ENCODE assay signal across 10 cellular contexts in the genomic region with DNA sequence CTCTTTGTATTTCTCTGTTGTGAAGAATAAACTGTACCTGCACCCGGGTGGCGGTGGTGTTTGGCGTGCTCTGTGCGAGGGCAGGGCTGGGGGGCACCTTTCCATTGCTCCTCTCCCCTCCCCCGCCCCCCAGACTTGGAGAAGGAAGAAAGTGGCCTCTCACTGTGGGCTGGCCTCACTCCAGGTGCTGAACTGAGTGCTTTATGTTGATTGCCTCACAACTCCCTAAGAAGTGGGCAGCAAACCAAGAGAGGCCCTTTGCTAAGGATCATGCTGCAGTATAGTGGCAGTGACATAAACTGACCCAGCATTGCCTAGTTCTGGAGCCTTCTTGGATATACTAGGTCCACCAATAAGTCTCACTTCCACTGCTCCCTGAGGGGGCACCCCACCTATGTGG. TPM values are rescaled to one million over a fixed set of nuclear protein-coding genes. Genes with fewer than 3 reads are reported as not detected.
DNase-seq lines count a peak whose midpoint lies in the region; ATAC-seq and TF ChIP-seq lines count a peak whose summit lies in the region.
"Had no signal": no experiment of that assay in that cellular context is flagged by ENCODE, and none has a peak within 500 bp of the region (broad histone marks: within the 10 kb centered on the region; RNA-seq: fewer than 3 reads in every experiment).

No MANE protein-coding gene starts in this region.

- no peaks in the 10 kb centered on the region for H3K36me3 ChIP-seq in GM23248 (ENCODE audit: low read depth)
- H3K36me3 ChIP-seq in stomach: peaks cover 0 to 44% (median 33%) of the 10 kb centered on the region in 4 donors

- no peak for TF ChIP-seq EP300 in stomach (IDR thresholded peaks at IDR 0.05)

- peak; percentile 31 to 43 for ATAC-seq in right cardiac atrium
- no peak for ATAC-seq in HG02798 (IDR thresholded peaks at IDR 0.05; ENCODE audit: poor library complexity, unreplicated experiment)
- ATAC-seq: activated CD8-positive, alpha-beta memory T cell treated with anti-CD3 and anti-CD28 coated beads, Interleukin-2, amount 10 ng/mL, durations not matched to agents 7 days and 5 days had no signal

- in situ Hi-C loops in GM23248 (cut with MboI) (no loop called here), astrocyte of the cerebellum (cut with HindIII; ENCODE audit: low sequenced_read_pairs) (no loop called here)

- H3K4me1 ChIP-seq in GM23248 (ENCODE audit: insufficient read depth) (peaks cover 12% of the 10 kb centered on the region), right cardiac atrium (ENCODE audit: control insufficient read depth, insufficient read depth, low read length) (peaks cover 5% of the 10 kb centered on the region), stomach (peaks cover 10 to 36% (median 23%) of the 10 kb centered on the region in 4 donors)

- no peaks in the 10 kb centered on the region for H3K79me2 ChIP-seq in GM23248 (ENCODE audit: insufficient read depth)

- no peak overlapping the region for H3K27ac ChIP-seq in GM23248
- no peak overlapping the region for H3K27ac ChIP-seq in right cardiac atrium (ENCODE audit: low read length)
- H3K27ac ChIP-seq in stomach: peak overlapping the region in 2 of 5 donors; percentile 42 to 73

- TF ChIP-seq CTCF in astrocyte of the cerebellum (IDR thresholded peaks at IDR 0.05; ENCODE audit: low read depth, low read length, missing control alignments) (no peak), stomach (IDR thresholded peaks at IDR 0.05) (no peak)

- intact Hi-C loops in right cardiac atrium (cut with DNase I): no loop called here
- intact Hi-C loops in stomach (cut with DNase I; ENCODE audit: low total_unique reads): no loop called here

- no peaks in the 10 kb centered on the region for H3K9me2 ChIP-seq in GM23248 (ENCODE audit: insufficient read depth)

- no peak overlapping the region for H3K9ac ChIP-seq in GM23248

- no peaks in the 10 kb centered on the region for H3K9me3 ChIP-seq in GM23248 (ENCODE audit: low read depth)
- no peaks in the 10 kb centered on the region for H3K9me3 ChIP-seq in right cardiac atrium (ENCODE audit: control insufficient read depth, low read length)
- no peaks in the 10 kb centered on the region for H3K9me3 ChIP-seq in stomach

- TF ChIP-seq POLR2A in stomach (IDR thresholded peaks at IDR 0.05): no peak

- H4K20me1 ChIP-seq in GM23248 (ENCODE audit: insufficient read depth): no peaks in the 10 kb centered on the region

- H3K27me3 ChIP-seq in GM23248 (replicated peaks; ENCODE audit: insufficient read depth) (no peaks in the 10 kb centered on the region), right cardiac atrium (ENCODE audit: control insufficient read depth, insufficient read depth) (no peaks in the 10 kb centered on the region), stomach (no peaks in the 10 kb centered on the region)

- H3F3A ChIP-seq in GM23248 (ENCODE audit: insufficient read depth): no peaks in the 10 kb centered on the region

- H3K4me3 ChIP-seq in GM23248: no peak overlapping the region
- no peak overlapping the region for H3K4me3 ChIP-seq in astrocyte of the cerebellum (ENCODE audit: low read depth, low read length)
- no peak overlapping the region for H3K4me3 ChIP-seq in right cardiac atrium (ENCODE audit: low read length)
- no peak overlapping the region for H3K4me3 ChIP-seq in stomach

- H3K4me2 ChIP-seq in GM23248 (ENCODE audit: unreplicated experiment): peak overlapping the region; percentile 41

- H2AFZ ChIP-seq in GM23248: no peak overlapping the region

- DNase-seq in GM23248: peak; percentile 88
- DNase-seq in astrocyte of the cerebellum (ENCODE audit: low read depth): peak; percentile 81
- peak; percentile 78 to 85 (median 79) for DNase-seq in right cardiac atrium
- peak; percentile 73 for DNase-seq in stomach
- no peak for DNase-seq in KG1 (lab: John Stamatoyannopoulos, UW)
- DNase-seq in islet precursor cell: no peak
- DNase-seq: activated CD8-positive, alpha-beta memory T cell treated with anti-CD3 and anti-CD28 coated beads, Interleukin-2, amount 10 ng/mL, durations not matched to agents 7 days and 5 days; NK-92 treated with Interleukin-12 subunit alpha and Interleukin-12 subunit beta, amount 100 ng/mL, for 24 hours had no signal

- WGBS in GM23248 (ENCODE audit: low coverage in 1 of 2, low lambda C conversion rate in 2 of 2, missing lambda C conversion rate in 2 of 2), 2 experiments: 94 to 98% methylated on average over 5 of the region's 5 CpGs
- 71% methylated on average over 5 of the region's 5 CpGs for WGBS in right cardiac atrium
- WGBS in stomach, 5 donors: 26 to 65% (median 52%) methylated on average over 5 of the region's 5 CpGs

RNA-seq across cellular contexts. Expression of a gene that starts 20.2 kb away (rescaled TPM):
- total RNA-seq in GM23248 (2014; rRNA removed; shearing (Covaris generic)): not detected in 2 replicates
- not detected in 2 replicates for polyA plus RNA-seq in GM23248 (2016; fragmentation: Nextera tagmentation; extraction: Ambion mirVana)
- total RNA-seq in right cardiac atrium: not detected
- not detected for polyA plus RNA-seq in right cardiac atrium
- total RNA-seq in stomach: not detected
- not detected for polyA plus RNA-seq in stomach
- total RNA-seq: activated CD8-positive, alpha-beta memory T cell treated with anti-CD3 and anti-CD28 coated beads, Interleukin-2, amount 10 ng/mL, durations not matched to agents 7 days and 5 days; T-helper 2 cell treated with Interferon-gamma antibody and Interleukin-4, amounts not matched to agents 100 ng/mL and 5 ng/mL, for 36 hours had no signal

RNA-seq across cellular contexts. Expression of a gene that starts 44.4 kb away (rescaled TPM):
- 9.6 and 9.7 TPM in 2 replicates for total RNA-seq in GM23248 (2014; rRNA removed; shearing (Covaris generic))
- polyA plus RNA-seq in GM23248 (2016; fragmentation: Nextera tagmentation; extraction: Ambion mirVana): 26.0 and 28.8 TPM in 2 replicates
- total RNA-seq in right cardiac atrium: 10 to 100 TPM; 31.0 to 42.5 (median 40.8) TPM
- 22.2 TPM for polyA plus RNA-seq in right cardiac atrium
- 10 to 100 TPM in 1 of 5 donors, 1 to 10 TPM in 4; 1.3 to 49.8 (median 1.8) TPM for total RNA-seq in stomach
- 10 to 100 TPM; 10.1 to 12.6 (median 11.8) TPM for polyA plus RNA-seq in stomach

Comparison
In these comparisons a context has a peak if more than half of its experiments do, and no peak if none do; other contexts are left out.
1. DNase-seq: peak in GM23248 (single experiment), astrocyte of the cerebellum (single experiment), right cardiac atrium (3 of 3) and stomach (single experiment); none in KG1 (single experiment) and islet precursor cell (single experiment).